In genomic region chr12:53047221-53048032, GRCh38 we compare ENCODE assay signal across 8 cellular contexts. TPM values are rescaled to one million over a fixed set of nuclear protein-coding genes. Genes with fewer than 3 reads are reported as not detected.
A peak's percentile ranks its signal among the peaks of the same experiment; 100 is the strongest.
DNase-seq lines count a peak whose midpoint lies in the region; ATAC-seq and TF ChIP-seq lines count a peak whose summit lies in the region.

No MANE protein-coding gene starts in this region.

- H3K4me1 Mint-ChIP-seq in activated naive CD8-positive, alpha-beta T cell (ENCODE audit: low read depth) = peaks cover 17% of the 10 kb centered on the region
- peaks cover 57% of the 10 kb centered on the region for H3K4me1 Mint-ChIP-seq in type B pancreatic cell (ENCODE audit: unreplicated experiment)

- H2AFZ ChIP-seq in trophoblast cell (ENCODE audit: insufficient read depth, low read length, poor library complexity) = peak overlapping the region; percentile 15

- H3K9me3 Mint-ChIP-seq in activated naive CD8-positive, alpha-beta T cell (ENCODE audit: low read depth) = no peaks in the 10 kb centered on the region
- no peaks in the 10 kb centered on the region for H3K9me3 Mint-ChIP-seq in type B pancreatic cell

- peak overlapping the region; percentile 49 for H4K91ac ChIP-seq in trophoblast cell (ENCODE audit: low read depth, low read length)

- no peak overlapping the region for H3K23ac ChIP-seq in trophoblast cell (ENCODE audit: low read length)

- H3K9me3 ChIP-seq in BE2C (no peaks in the 10 kb centered on the region), SJCRH30 (replicated peaks) (no peaks in the 10 kb centered on the region), cardiac muscle cell (ENCODE audit: low read depth) (no peaks in the 10 kb centered on the region), trophoblast cell (ENCODE audit: insufficient read depth, low read depth, low read length) (no peaks in the 10 kb centered on the region)

- peak; percentile 58 for ATAC-seq in GM19328 (IDR thresholded peaks at IDR 0.05; ENCODE audit: unreplicated experiment)

- H3K18ac ChIP-seq in trophoblast cell (ENCODE audit: low read length) = peak overlapping the region; percentile 4

- H3K36me3 ChIP-seq in BE2C (peaks cover 10% of the 10 kb centered on the region; the same call in 1 of the 2 replicates), SJCRH30 (peaks cover 6% of the 10 kb centered on the region; the same call in 1 of the 2 replicates), cardiac muscle cell (no peaks in the 10 kb centered on the region), trophoblast cell (ENCODE audit: control insufficient read depth in 1 of 2, insufficient read depth in 2 of 2, low read length in 2 of 2) (peaks cover 0 to 2% of the 10 kb centered on the region in 2 experiments)

- DNase-seq in BE2C = peak; percentile 79
- peak in 1 of 2 experiments; percentile 50 for DNase-seq in HL-60 (ENCODE audit: low read depth in 1 of 2, low spot score in 1 of 2)
- DNase-seq in SJCRH30 = peak; percentile 66 to 69
- DNase-seq in cardiac muscle cell (ENCODE audit: low read depth in 1 of 2, low spot score in 1 of 2) = peak; percentile 82 to 92
- peak; percentile 19 to 68 for DNase-seq in trophoblast cell
- DNase-seq in type B pancreatic cell (ENCODE audit: extremely low spot score, unreplicated experiment) = peak; percentile 80

- H3K4ac ChIP-seq in trophoblast cell (ENCODE audit: low read depth, low read length) = no peak overlapping the region

- H3K36me3 Mint-ChIP-seq in activated naive CD8-positive, alpha-beta T cell = no peaks in the 10 kb centered on the region
- H3K36me3 Mint-ChIP-seq in type B pancreatic cell = peaks cover 5% of the 10 kb centered on the region

- no peak overlapping the region for H3K27ac Mint-ChIP-seq in activated naive CD8-positive, alpha-beta T cell
- peak overlapping the region; percentile 81 for H3K27ac Mint-ChIP-seq in type B pancreatic cell

- no peak overlapping the region for H2AK5ac ChIP-seq in trophoblast cell (ENCODE audit: low read length)

- H3K4me1 ChIP-seq in BE2C (peaks cover 28% of the 10 kb centered on the region), SJCRH30 (peaks cover 36% of the 10 kb centered on the region), cardiac muscle cell (ENCODE audit: low read depth) (peaks cover 25% of the 10 kb centered on the region), trophoblast cell (ENCODE audit: control insufficient read depth in 1 of 2, insufficient read depth in 2 of 2, low read length in 2 of 2) (peaks cover 51 to 67% of the 10 kb centered on the region in 2 experiments)

- H2BK5ac ChIP-seq in trophoblast cell (ENCODE audit: low read depth, low read length, poor library complexity) = no peak overlapping the region

- H2BK120ac ChIP-seq in trophoblast cell (ENCODE audit: insufficient read depth, low read length, poor library complexity) = peak overlapping the region; percentile 26

- H3K27ac ChIP-seq in HL-60 (replicated peaks) (no peak overlapping the region), SJCRH30 (peak overlapping the region; percentile 62), cardiac muscle cell (peak overlapping the region; percentile 97), trophoblast cell (ENCODE audit: low read depth, low read length) (peak overlapping the region; percentile 65)

- peak overlapping the region; percentile 23 for H3K14ac ChIP-seq in trophoblast cell (ENCODE audit: low read length)

- H3K9ac ChIP-seq in trophoblast cell (ENCODE audit: low read length) = no peak overlapping the region

- peaks cover 5% of the 10 kb centered on the region for H3K79me2 ChIP-seq in trophoblast cell (ENCODE audit: control insufficient read depth, insufficient read depth, low read length, poor library complexity)

- TF ChIP-seq CTCF in BE2C (IDR thresholded peaks at IDR 0.05; ENCODE audit: low read depth, low read length) = no peak
- TF ChIP-seq CTCF in HL-60 (IDR thresholded peaks at IDR 0.05; ENCODE audit: insufficient read depth, low read length) = no peak
- no peak for TF ChIP-seq CTCF in cardiac muscle cell (IDR thresholded peaks at IDR 0.05; ENCODE audit: low read depth, low read length)
- TF ChIP-seq CTCF in type B pancreatic cell (conservative IDR thresholded peaks at IDR 0.05) = peak; percentile 59

- no peaks in the 10 kb centered on the region for H3K27me3 Mint-ChIP-seq in activated naive CD8-positive, alpha-beta T cell
- no peaks in the 10 kb centered on the region for H3K27me3 Mint-ChIP-seq in type B pancreatic cell

- H3K4me2 ChIP-seq in trophoblast cell (ENCODE audit: low read length) = peak overlapping the region; percentile 73

- H3K79me1 ChIP-seq in trophoblast cell (ENCODE audit: low read length) = peaks cover 22% of the 10 kb centered on the region

- no CpG with 5 or more reads among the region's 94 CpGs for WGBS in trophoblast cell (ENCODE audit: extremely low coverage, insufficient coverage, insufficient read length)

- H3K4me3 Mint-ChIP-seq in activated naive CD8-positive, alpha-beta T cell = peak overlapping the region; percentile 44
- peak overlapping the region; percentile 74 for H3K4me3 Mint-ChIP-seq in type B pancreatic cell

- peak overlapping the region; percentile 68 for H4K12ac ChIP-seq in trophoblast cell (ENCODE audit: low read depth, low read length)

- H3K4me3 ChIP-seq in BE2C (ENCODE audit: low read depth, low read length) = peak overlapping the region; percentile 65
- H3K4me3 ChIP-seq in HL-60 (replicated peaks; ENCODE audit: insufficient read depth, low read length) = peak overlapping the region; percentile 71
- H3K4me3 ChIP-seq in SJCRH30 = peak overlapping the region; percentile 64
- peak overlapping the region; percentile 75 for H3K4me3 ChIP-seq in cardiac muscle cell
- H3K4me3 ChIP-seq in trophoblast cell (ENCODE audit: low read depth, low read length) = peak overlapping the region; percentile 61

- H4K8ac ChIP-seq in trophoblast cell (ENCODE audit: low read depth, low read length) = peak overlapping the region; percentile 23

- H3K27me3 ChIP-seq in BE2C = no peaks in the 10 kb centered on the region
- no peaks in the 10 kb centered on the region for H3K27me3 ChIP-seq in HL-60 (ENCODE audit: insufficient read depth, poor library complexity, severe bottlenecking)
- H3K27me3 ChIP-seq in SJCRH30 = no peaks in the 10 kb centered on the region
- no peaks in the 10 kb centered on the region for H3K27me3 ChIP-seq in cardiac muscle cell
- H3K27me3 ChIP-seq in trophoblast cell (ENCODE audit: insufficient read depth, low read length) = no peaks in the 10 kb centered on the region

- H2BK12ac ChIP-seq in trophoblast cell (ENCODE audit: low read length) = peak overlapping the region; percentile 44

RNA-seq across cellular contexts. Expression of gene TNS2, which starts 2.4 kb away (rescaled TPM):
- polyA plus RNA-seq in BE2C (2012; ENCODE audit: insufficient read depth, insufficient read length, low read depth) = 28.1 TPM
- 13.3 and 16.1 TPM in 2 replicates for total RNA-seq in SJCRH30 (2014; rRNA removed; shearing (Covaris generic))
- total RNA-seq in cardiac muscle cell (3.9 and 4.5 TPM in 2 replicates), type B pancreatic cell (ENCODE audit: low replicate concordance) (3.5 and 21.8 TPM in 2 replicates)
- polyA plus RNA-seq in cardiac muscle cell = 2.2 and 5.1 TPM in 2 replicates
- 2.8 and 5.7 TPM in 2 replicates for polyA plus RNA-seq in trophoblast cell (2013)

RNA-seq across cellular contexts. Expression of gene SPRYD3, which starts 31.8 kb away (rescaled TPM):
- 30.5 TPM for polyA plus RNA-seq in BE2C (2012; ENCODE audit: insufficient read depth, insufficient read length, low read depth)
- total RNA-seq in SJCRH30 (2014; rRNA removed; shearing (Covaris generic)) = 8.9 and 10.4 TPM in 2 replicates
- total RNA-seq in cardiac muscle cell = 14.8 and 15.8 TPM in 2 replicates
- polyA plus RNA-seq in cardiac muscle cell = 17.6 and 19.4 TPM in 2 replicates
- 7.1 and 7.5 TPM in 2 replicates for polyA plus RNA-seq in trophoblast cell (2013)
- total RNA-seq in type B pancreatic cell (ENCODE audit: low replicate concordance) = 22.1 and 43.0 TPM in 2 replicates

RNA-seq across cellular contexts. Expression of gene EIF4B, which starts 41.2 kb away (rescaled TPM):
- 173 TPM for polyA plus RNA-seq in BE2C (2012; ENCODE audit: insufficient read depth, insufficient read length, low read depth)
- 505 and 541 TPM in 2 replicates for total RNA-seq in SJCRH30 (2014; rRNA removed; shearing (Covaris generic))
- 374 and 722 TPM in 2 replicates for total RNA-seq in cardiac muscle cell
- polyA plus RNA-seq in cardiac muscle cell = 50.0 and 81.5 TPM in 2 replicates
- polyA plus RNA-seq in trophoblast cell (2013) = 342 and 356 TPM in 2 replicates
- 450 and 521 TPM in 2 replicates for total RNA-seq in type B pancreatic cell (ENCODE audit: low replicate concordance)

RNA-seq across cellular contexts. Expression of gene IGFBP6, which starts 50.0 kb away (rescaled TPM):
- not detected for polyA plus RNA-seq in BE2C (2012; ENCODE audit: insufficient read depth, insufficient read length, low read depth)
- total RNA-seq in SJCRH30 (2014; rRNA removed; shearing (Covaris generic)) = 11.5 and 13.0 TPM in 2 replicates
- total RNA-seq in cardiac muscle cell (58.9 and 105 TPM in 2 replicates), type B pancreatic cell (ENCODE audit: low replicate concordance) (25.1 and 40.3 TPM in 2 replicates)
- polyA plus RNA-seq in cardiac muscle cell = 75.4 and 109 TPM in 2 replicates
- 0.07 and 0.12 TPM in 2 replicates for polyA plus RNA-seq in trophoblast cell (2013)

RNA-seq across cellular contexts. Expression of gene SOAT2, which starts 55.9 kb away (rescaled TPM):
- polyA plus RNA-seq in BE2C (2012; ENCODE audit: insufficient read depth, insufficient read length, low read depth) = not detected
- total RNA-seq in SJCRH30 (2014; rRNA removed; shearing (Covaris generic)) = not detected in 2 replicates
- 0.57 and 1.6 TPM in 2 replicates for total RNA-seq in cardiac muscle cell
- polyA plus RNA-seq in cardiac muscle cell = 1.3 and 1.9 TPM in 2 replicates
- polyA plus RNA-seq in trophoblast cell (2013) = not detected in 2 replicates
- total RNA-seq in type B pancreatic cell (ENCODE audit: low replicate concordance) = 0.97 and 1.9 TPM in 2 replicates
